Comparison of ENCODE assay signal across 27 cellular contexts in the genomic region with DNA sequence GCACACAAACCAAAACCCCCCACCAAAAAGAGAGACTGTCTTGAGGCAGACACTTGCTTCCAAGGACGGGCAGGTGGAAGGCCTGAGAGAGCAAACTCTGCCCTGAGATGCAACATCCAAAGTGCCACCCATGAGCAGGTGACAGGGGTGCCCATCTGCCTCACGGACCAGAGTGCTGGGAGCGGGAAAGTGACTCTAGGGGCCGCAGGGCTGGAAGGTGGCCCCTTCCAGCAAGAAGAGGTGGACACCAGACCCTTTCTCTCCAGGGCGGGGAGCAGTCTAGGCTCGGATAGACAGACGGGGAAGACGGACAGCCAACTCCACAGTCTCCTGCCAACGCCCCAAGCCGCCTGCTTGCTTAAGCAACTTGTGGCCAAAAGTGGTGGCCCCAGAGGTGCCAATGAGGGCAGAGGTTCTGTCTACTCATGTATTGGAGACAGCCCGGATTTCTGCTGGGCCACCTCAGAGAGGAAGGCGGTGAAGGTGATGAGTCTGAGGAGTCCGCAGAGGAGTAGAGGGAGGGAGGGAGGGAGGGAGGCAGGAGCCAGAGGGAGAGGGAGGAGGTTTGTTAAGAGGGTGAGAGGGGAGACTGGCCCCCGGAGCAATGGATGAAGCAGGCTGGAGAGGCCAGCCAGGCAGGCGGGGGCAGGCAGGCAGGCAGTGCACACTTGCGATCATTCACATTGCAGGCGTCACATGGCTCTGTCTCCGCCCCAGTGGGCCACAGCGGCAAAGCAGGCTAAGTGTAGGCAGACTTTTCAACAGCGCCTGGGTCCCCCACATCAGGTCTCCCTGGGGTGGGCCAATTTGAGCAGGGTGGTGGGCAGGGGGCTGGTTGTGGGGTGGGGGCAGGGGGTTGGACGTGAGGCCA.
A peak's percentile ranks its signal among the peaks of the same experiment; 100 is the strongest.
DNase-seq lines count a peak whose midpoint lies in the region; ATAC-seq and TF ChIP-seq lines count a peak whose summit lies in the region.
"Had no signal": no experiment of that assay in that cellular context is flagged by ENCODE, and none has a peak within 500 bp of the region (broad histone marks: within the 10 kb centered on the region; RNA-seq: fewer than 3 reads in every experiment).

No MANE protein-coding gene starts in this region.

- peaks cover 20% of the 10 kb centered on the region for H4K20me1 ChIP-seq in DND-41 (ENCODE audit: insufficient read depth, low read length)
- peaks cover 56% of the 10 kb centered on the region for H4K20me1 ChIP-seq in IMR-90 (ENCODE audit: insufficient read depth, low read length)

- H2BK5ac ChIP-seq in IMR-90 (ENCODE audit: low read depth, low read length, poor library complexity, severe bottlenecking) (no peak overlapping the region), neuronal stem cell (ENCODE audit: low read length) (no peak overlapping the region)

- no peak for DNase-seq in DND-41
- DNase-seq in IMR-90 = no peak
- DNase-seq in epidermal melanocyte (ENCODE audit: insufficient read length, low spot score) = peak; percentile 6
- no peak for DNase-seq in neuronal stem cell (ENCODE audit: low spot score)
- DNase-seq in foreskin fibroblast = no peak
- no peak for DNase-seq in medulla oblongata (ENCODE audit: extremely low spot score)
- no peak for DNase-seq in GM19238 (ENCODE audit: insufficient read length, low spot score)
- DNase-seq: ACHN; activated CD4-positive, alpha-beta T cell treated with anti-CD3 and anti-CD28 coated beads for 48 hours; Caco-2; dermis blood vessel endothelial cell; DMS79; mesenchymal stem cell; naive B cell; NCI-H1105; NCI-H2029; NCI-H2227 treated with DMSO at 0.1 percent for 48 hours; NCI-H774; right lobe of liver; SHP77 treated with DMSO at 0.1 percent for 48 hours; stimulated activated CD4-positive, alpha-beta T cell treated with anti-CD3 and anti-CD28 coated beads, Interleukin-15, amount 100 ng/mL, for 24 hours; stimulated activated naive CD8-positive, alpha-beta T cell treated with anti-CD3 and anti-CD28 coated beads, Interleukin-15, Interleukin-2, amounts not matched to agents 100 U/mL and 50 U/mL, for 24 hours; T-cell; thyroid gland had no signal

- no peak overlapping the region for H3K4me3 ChIP-seq in DND-41 (ENCODE audit: low read depth in 1 of 2, low read length in 2 of 2)
- no peak overlapping the region for H3K4me3 ChIP-seq in IMR-90 (ENCODE audit: insufficient read depth, low read depth, low read length)
- no peak overlapping the region for H3K4me3 ChIP-seq in neuronal stem cell (ENCODE audit: low read length in 2 of 2)
- no peak overlapping the region for H3K4me3 ChIP-seq in foreskin fibroblast (ENCODE audit: low read depth in 1 of 2, low read length in 2 of 2)
- H3K4me3 ChIP-seq: BLaER1 treated with 17β-estradiol and CSF1 and Interleukin-3, amounts not matched to agents 10 nM and 100 nM; right lobe of liver; thyroid gland had no signal

- WGBS in IMR-90 (ENCODE audit: extremely low coverage in 2 of 2, insufficient read length in 1 of 2), 2 experiments = 92% methylated on average over 15 of the region's 21 CpGs; no CpG with 5 or more reads in 1 of the 2 experiments
- WGBS in neuronal stem cell (ENCODE audit: extremely low coverage in 2 of 2, insufficient read length in 2 of 2, insufficient replicate concordance in 1 of 2), 2 donors = no CpG with 5 or more reads among the region's 21 CpGs

- no peaks in the 10 kb centered on the region for H3K27me3 ChIP-seq in DND-41 (ENCODE audit: insufficient read depth, low read length, poor library complexity)
- H3K27me3 ChIP-seq in IMR-90 (ENCODE audit: control insufficient read depth, insufficient read depth, low read length) = no peaks in the 10 kb centered on the region
- peaks cover 0 to 41% (median 2%) of the 10 kb centered on the region in 3 experiments for H3K27me3 ChIP-seq in neuronal stem cell (ENCODE audit: control insufficient read depth in 3 of 3, insufficient read depth in 3 of 3, low read depth in 1 of 3, low read length in 3 of 3)
- H3K27me3 ChIP-seq: BLaER1 treated with 17β-estradiol and CSF1 and Interleukin-3, amounts not matched to agents 10 nM and 100 nM; right lobe of liver; thyroid gland had no signal

- H3K79me2 ChIP-seq in DND-41 (ENCODE audit: insufficient read depth, low read length) = peaks cover 15% of the 10 kb centered on the region

- no peak overlapping the region for H3K4me2 ChIP-seq in DND-41 (ENCODE audit: insufficient read depth, low read length)
- H3K4me2 ChIP-seq in IMR-90 (ENCODE audit: low read depth, low read length) = no peak overlapping the region
- H3K4me2 ChIP-seq in neuronal stem cell (ENCODE audit: insufficient read depth, low read length, poor library complexity, severe bottlenecking) = no peak overlapping the region
- H3K4me2 ChIP-seq: BLaER1 treated with 17β-estradiol and CSF1 and Interleukin-3, amounts not matched to agents 10 nM and 100 nM had no signal

- no peak overlapping the region for H3K56ac ChIP-seq in IMR-90 (ENCODE audit: extremely low read depth, insufficient read depth, low read length)

- H2BK15ac ChIP-seq in IMR-90 (ENCODE audit: low read depth, low read length) (no peak overlapping the region), neuronal stem cell (ENCODE audit: low read length) (no peak overlapping the region)

- H3K18ac ChIP-seq in IMR-90 (ENCODE audit: low read depth, low read length) (no peak overlapping the region), neuronal stem cell (ENCODE audit: low read length) (peak overlapping the region; percentile 54)

- intact Hi-C loops in IMR-90 (cut with micrococcal nuclease) = no loop called here

- peaks cover 14% of the 10 kb centered on the region; the same call in 1 of the 2 replicates for H3K9me1 ChIP-seq in IMR-90 (ENCODE audit: insufficient read depth, low read length)

- no peak overlapping the region for H4K91ac ChIP-seq in IMR-90 (ENCODE audit: insufficient read depth, low read depth, low read length)
- H4K91ac ChIP-seq in neuronal stem cell (ENCODE audit: low read depth, low read length, poor library complexity) = no peak overlapping the region

- H4K8ac ChIP-seq in IMR-90 (ENCODE audit: low read depth in 2 of 2, low read length in 2 of 2) = no peak overlapping the region
- no peak overlapping the region for H4K8ac ChIP-seq in neuronal stem cell (ENCODE audit: low read depth, low read length)

- peak; percentile 29; the same call in 1 of the 3 replicates for ATAC-seq in DND-41 (ENCODE audit: insufficient read depth, low read depth)
- 0 out of 2 replicates have a peak, but pooled peaks have one; percentile 8 for ATAC-seq in IMR-90 (ENCODE audit: low read depth)
- no peak for ATAC-seq in GM21619 (IDR thresholded peaks at IDR 0.05; ENCODE audit: unreplicated experiment)
- ATAC-seq: activated naive CD4-positive, alpha-beta T cell treated with anti-CD3 and anti-CD28 coated beads, Interleukin-2, amount 50 U/mL, for 72 hours; stimulated activated naive CD8-positive, alpha-beta T cell treated with anti-CD3 and anti-CD28 coated beads, Interleukin-15, Interleukin-2, amounts not matched to agents 100 U/mL and 50 U/mL, for 24 hours; T-cell had no signal

- H3K9ac ChIP-seq in DND-41 (ENCODE audit: low read depth, low read length) (no peak overlapping the region), IMR-90 (ENCODE audit: low read depth, low read length) (no peak overlapping the region), neuronal stem cell (ENCODE audit: low read depth, low read length, poor library complexity) (no peak overlapping the region)
- H3K9ac ChIP-seq: BLaER1 treated with 17β-estradiol and CSF1 and Interleukin-3, amounts not matched to agents 10 nM and 100 nM had no signal

- no peak overlapping the region for H2BK20ac ChIP-seq in IMR-90 (ENCODE audit: low read depth, low read length)

- TF ChIP-seq CTCF in DND-41 (IDR thresholded peaks at IDR 0.05; ENCODE audit: borderline replicate concordance, extremely low read depth, low read length, poor library complexity, severe bottlenecking) (peak; percentile 9), IMR-90 (conservative IDR thresholded peaks at IDR 0.05; ENCODE audit: low read depth, low read length) (no peak), foreskin fibroblast (IDR thresholded peaks at IDR 0.05; ENCODE audit: low read depth, low read length) (no peak)

- CTCF ChIA-PET in IMR-90 (lab: Yijun Ruan, JAX) = no interaction called here

- no peak overlapping the region for H2AK9ac ChIP-seq in IMR-90 (replicated peaks; ENCODE audit: low read depth, low read length, poor library complexity)

- peaks cover 78% of the 10 kb centered on the region for H3K36me3 ChIP-seq in DND-41 (ENCODE audit: insufficient read depth, low read length)
- H3K36me3 ChIP-seq in IMR-90 (ENCODE audit: control insufficient read depth, insufficient read depth, low read length) = peaks cover 74% of the 10 kb centered on the region
- peaks cover 29 to 83% of the 10 kb centered on the region in 2 donors for H3K36me3 ChIP-seq in neuronal stem cell (replicated peaks in 1 of 2; ENCODE audit: control insufficient read depth in 2 of 2, insufficient read depth in 2 of 2, low read length in 2 of 2)

- H3K14ac ChIP-seq in IMR-90 (replicated peaks; ENCODE audit: low read depth, low read length) = no peak overlapping the region
- H3K14ac ChIP-seq in neuronal stem cell (ENCODE audit: low read length) = no peak overlapping the region

- H3K23ac ChIP-seq in IMR-90 (ENCODE audit: low read depth, low read length) = no peak overlapping the region
- H3K23ac ChIP-seq in neuronal stem cell (ENCODE audit: low read depth, low read length, poor library complexity) = no peak overlapping the region

- no peak overlapping the region for H2BK120ac ChIP-seq in IMR-90 (ENCODE audit: low read depth, low read length)
- no peak overlapping the region for H2BK120ac ChIP-seq in neuronal stem cell (ENCODE audit: low read depth, low read length)

- in situ Hi-C loops in IMR-90 (cut with MboI; ENCODE audit: low sequenced_read_pairs) = no loop called here

- POLR2A ChIA-PET in IMR-90 (lab: Charles Lee; ENCODE audit: unreplicated experiment) = no interaction called here

- TF ChIP-seq RAD21 in IMR-90 (IDR thresholded peaks at IDR 0.05; ENCODE audit: low read length) = no peak

- no peak overlapping the region for H3K4ac ChIP-seq in IMR-90 (ENCODE audit: low read depth, low read length)
- no peak overlapping the region for H3K4ac ChIP-seq in neuronal stem cell (ENCODE audit: low read length)

- dilution Hi-C loops in IMR-90 (cut with HindIII; ENCODE audit: low sequenced_read_pairs, unreplicated experiment) = no loop called here

- H2AK5ac ChIP-seq in IMR-90 (ENCODE audit: low read depth, low read length) (no peak overlapping the region), neuronal stem cell (ENCODE audit: low read depth, low read length) (no peak overlapping the region)

- peaks cover 21% of the 10 kb centered on the region for H3K9me3 ChIP-seq in DND-41 (ENCODE audit: insufficient read depth, low read length, severe bottlenecking)
- peaks cover 5% of the 10 kb centered on the region; the same call in 1 of the 2 replicates for H3K9me3 ChIP-seq in IMR-90 (ENCODE audit: control insufficient read depth, insufficient read depth, low read length)
- peaks cover 19 to 25% of the 10 kb centered on the region in 2 donors for H3K9me3 ChIP-seq in neuronal stem cell (replicated peaks in 1 of 2; ENCODE audit: control insufficient read depth in 2 of 2, insufficient read depth in 1 of 2, low read depth in 1 of 2, low read length in 2 of 2)
- H3K9me3 ChIP-seq: Caco-2, right lobe of liver, thyroid gland had no signal

- no peak overlapping the region for H2BK12ac ChIP-seq in neuronal stem cell (ENCODE audit: low read length)

- H2AFZ ChIP-seq in DND-41 (ENCODE audit: low read depth, low read length) (no peak overlapping the region), IMR-90 (replicated peaks; ENCODE audit: low read length, poor library complexity) (no peak overlapping the region), neuronal stem cell (ENCODE audit: low read length) (no peak overlapping the region)

- H4K5ac ChIP-seq in IMR-90 (ENCODE audit: low read depth, low read length) = no peak overlapping the region

- no peaks in the 10 kb centered on the region for H3K4me1 ChIP-seq in DND-41 (ENCODE audit: insufficient read depth, low read length)
- peaks cover 5% of the 10 kb centered on the region for H3K4me1 ChIP-seq in IMR-90 (ENCODE audit: control insufficient read depth, insufficient read depth, low read length)
- H3K4me1 ChIP-seq in neuronal stem cell (ENCODE audit: control insufficient read depth in 2 of 2, insufficient read depth in 1 of 2, low read depth in 1 of 2, low read length in 2 of 2) = peaks cover 0 to 16% of the 10 kb centered on the region in 2 donors
- H3K4me1 ChIP-seq: Caco-2, thyroid gland had no signal

- no peak for TF ChIP-seq POLR2A in IMR-90 (IDR thresholded peaks at IDR 0.05; ENCODE audit: low read depth, low read length)

- H3K79me1 ChIP-seq in IMR-90 (ENCODE audit: low read depth in 1 of 2, low read length in 2 of 2) = peaks cover 8 to 69% of the 10 kb centered on the region in 2 experiments
- H3K79me1 ChIP-seq in neuronal stem cell (ENCODE audit: low read depth, low read length) = peaks cover 6% of the 10 kb centered on the region

- H3K27ac ChIP-seq in DND-41 (ENCODE audit: low read length) = no peak overlapping the region
- H3K27ac ChIP-seq in IMR-90 (ENCODE audit: insufficient read depth, low read length) = no peak overlapping the region
- no peak overlapping the region for H3K27ac ChIP-seq in neuronal stem cell (replicated peaks; ENCODE audit: low read length)
- H3K27ac ChIP-seq: BLaER1 treated with 17β-estradiol and CSF1 and Interleukin-3, amounts not matched to agents 10 nM and 100 nM; right lobe of liver; thyroid gland had no signal

- no TSS peak for BruUV-seq in IMR-90 (replicated peaks; lab: Mats Ljungman, UMichigan)
